ENCODE assay signal across 1 cellular context in the genomic region with DNA sequence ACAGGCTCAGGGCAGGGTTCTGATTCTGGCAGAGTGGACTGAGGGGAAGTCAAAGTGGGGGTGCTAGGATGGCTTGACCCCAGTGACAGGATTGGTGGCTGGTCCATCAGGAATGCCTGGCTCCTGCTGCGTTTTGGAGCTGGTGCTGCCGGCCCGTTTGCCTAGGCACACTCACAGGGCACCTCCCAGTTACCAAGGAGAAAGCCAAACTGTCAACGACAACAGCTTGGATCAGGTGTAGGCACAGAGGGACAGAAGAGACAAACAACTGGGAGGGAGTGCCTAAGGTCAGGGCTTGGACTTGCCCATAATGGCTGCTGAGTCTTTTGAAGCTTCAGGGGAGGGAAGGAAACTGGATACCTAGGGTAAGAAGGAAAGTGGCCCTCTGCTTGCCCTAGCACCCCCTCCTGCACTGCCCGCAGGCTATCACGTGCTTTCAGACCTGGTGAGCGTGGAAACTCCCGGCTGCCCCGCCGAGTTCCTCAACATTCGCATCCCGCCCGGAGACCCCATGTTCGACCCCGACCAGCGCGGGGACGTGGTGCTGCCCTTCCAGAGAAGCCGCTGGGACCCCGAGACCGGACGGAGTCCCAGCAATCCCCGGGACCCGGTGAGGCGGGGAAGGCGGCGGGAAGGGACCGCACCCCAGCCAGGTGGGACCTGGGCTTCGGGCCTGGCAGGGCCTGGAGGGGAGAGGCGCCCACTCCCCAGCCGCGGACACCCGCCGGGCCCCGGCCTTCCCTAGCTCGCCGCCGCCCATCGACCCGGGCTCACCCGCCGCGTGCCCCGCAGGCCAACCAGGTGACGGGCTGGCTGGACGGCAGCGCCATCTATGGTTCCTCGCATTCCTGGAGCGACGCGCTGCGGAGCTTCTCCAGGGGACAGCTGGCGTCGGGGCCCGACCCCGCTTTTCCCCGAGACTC.
TF ChIP-seq lines count a peak whose summit lies in the region.

No MANE protein-coding gene starts in this region.

TF ChIP-seq in SK-N-SH, 30 proteins besides CTCF, POLR2A, EP300 and RAD21 (continued from another document):
- no peak for TF ChIP-seq MEF2A (IDR thresholded peaks at IDR 0.05; ENCODE audit: borderline replicate concordance, low read depth)
- TF ChIP-seq NRF1 (IDR thresholded peaks at IDR 0.05; ENCODE audit: low read depth, low read length), result no peak
- TF ChIP-seq POLR2AphosphoS5 (IDR thresholded peaks at IDR 0.05; ENCODE audit: low read depth, low read length), result no peak
TF ChIP-seq in SK-N-SH: peak in this region for 0.
